10 cellular contexts compared by ENCODE assay signal in the genomic region with DNA sequence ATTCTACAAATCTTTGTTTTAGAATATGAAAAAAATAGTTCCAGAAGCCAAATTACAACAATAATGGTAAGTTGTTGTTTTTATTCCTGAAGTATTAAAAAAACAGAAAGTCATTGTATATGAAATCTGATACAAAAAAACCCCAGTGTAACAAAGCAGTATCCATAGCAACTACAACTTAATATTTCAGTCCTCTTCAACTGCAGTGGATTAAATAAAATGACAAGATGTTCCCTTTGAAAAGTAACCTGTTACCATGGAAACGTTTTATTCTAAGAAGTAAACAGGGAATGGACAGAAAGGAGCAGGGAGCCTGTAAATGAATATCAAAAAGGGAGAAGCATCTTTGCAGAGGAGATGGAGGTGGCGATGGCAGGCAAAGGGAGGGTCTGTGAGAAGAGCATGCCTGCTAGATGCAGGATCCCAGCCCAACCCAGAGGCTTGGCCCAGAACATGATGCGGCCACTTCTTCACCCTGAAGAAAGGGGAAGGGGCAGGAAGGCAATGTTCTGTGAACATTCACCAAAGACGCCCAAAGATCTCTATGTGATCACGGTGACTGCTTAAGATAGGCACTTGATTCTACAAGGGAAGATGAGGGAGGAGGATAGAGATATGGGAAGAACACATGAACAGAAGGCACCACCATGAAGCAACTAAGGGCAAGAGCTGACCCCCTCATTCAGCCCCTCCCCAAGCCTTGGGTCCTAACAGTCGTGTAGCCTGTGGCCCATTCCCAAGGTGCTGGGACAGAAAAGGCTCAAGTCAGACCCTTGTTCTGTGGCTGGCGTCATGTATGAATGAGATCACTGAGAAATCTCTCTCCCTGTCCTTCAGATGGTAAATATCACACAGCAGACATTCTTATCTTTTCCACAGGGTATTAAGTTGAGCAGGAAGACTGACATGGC.
DNase-seq lines count a peak whose midpoint lies in the region; ATAC-seq and TF ChIP-seq lines count a peak whose summit lies in the region.
"Had no signal": no experiment of that assay in that cellular context is flagged by ENCODE, and none has a peak within 500 bp of the region (broad histone marks: within the 10 kb centered on the region; RNA-seq: fewer than 3 reads in every experiment).

No MANE protein-coding gene starts in this region.

- H3K27ac ChIP-seq in RWPE1, result peak overlapping the region; percentile 18; the same call in 1 of the 2 replicates
- peak overlapping the region in 3 of 4 donors; percentile 19 to 53 (median 51) for H3K27ac ChIP-seq in esophagus squamous epithelium
- H3K27ac ChIP-seq: foreskin keratinocyte had no signal

- no peak overlapping the region for H3K4me3 Mint-ChIP-seq in osteocyte (ENCODE audit: unreplicated experiment)
- H3K4me3 Mint-ChIP-seq in effector memory CD8-positive, alpha-beta T cell, result no peak overlapping the region
- H3K4me3 Mint-ChIP-seq in stimulated activated naive CD8-positive, alpha-beta T cell treated with anti-CD3 and anti-CD28 coated beads, Interleukin-15, amount 100 ng/mL, for 72 hours, result no peak overlapping the region

- no peaks in the 10 kb centered on the region for H3K27me3 ChIP-seq in esophagus squamous epithelium
- H3K27me3 ChIP-seq: foreskin keratinocyte had no signal

- 72 to 75% methylated on average over 7 of the region's 7 CpGs for WGBS in esophagus squamous epithelium, 2 donors

- peak overlapping the region; percentile 95 for H3K27ac Mint-ChIP-seq in osteocyte (ENCODE audit: unreplicated experiment)
- H3K27ac Mint-ChIP-seq in effector memory CD8-positive, alpha-beta T cell, result peak overlapping the region in 1 of 2 donors; percentile 47
- peak overlapping the region in 1 of 2 donors; percentile 28 for H3K27ac Mint-ChIP-seq in stimulated activated naive CD8-positive, alpha-beta T cell treated with anti-CD3 and anti-CD28 coated beads, Interleukin-15, amount 100 ng/mL, for 72 hours

- no peak for ATAC-seq in GM21825 (IDR thresholded peaks at IDR 0.05; ENCODE audit: unreplicated experiment)
- no peak for ATAC-seq in effector memory CD8-positive, alpha-beta T cell (replicated peaks)
- ATAC-seq in stimulated activated naive CD8-positive, alpha-beta T cell treated with anti-CD3 and anti-CD28 coated beads, Interleukin-15, amount 100 ng/mL, for 72 hours, result no peak
- ATAC-seq: foreskin keratinocyte had no signal

- H3K4me1 ChIP-seq in esophagus squamous epithelium, result peaks cover 0 to 36% (median 0%) of the 10 kb centered on the region in 3 donors
- H3K4me1 ChIP-seq: foreskin keratinocyte had no signal

- DNase-seq in ELR (ENCODE audit: low read depth) (peak; percentile 22), RWPE1 (ENCODE audit: low spot score) (no peak), esophagus squamous epithelium (lab: John Stamatoyannopoulos, UW) (no peak), osteocyte (ENCODE audit: extremely low spot score, unreplicated experiment) (no peak), SHP77 treated with DMSO at 0.1 percent for 48 hours (lab: John Stamatoyannopoulos, UW) (no peak)
- DNase-seq in effector memory CD8-positive, alpha-beta T cell, result no peak
- DNase-seq in stimulated activated naive CD8-positive, alpha-beta T cell treated with anti-CD3 and anti-CD28 coated beads, Interleukin-15, amount 100 ng/mL, for 72 hours, result no peak
- DNase-seq: foreskin keratinocyte, T1000 had no signal

- H3K9me3 ChIP-seq in esophagus squamous epithelium, result no peaks in the 10 kb centered on the region

- intact Hi-C loops in esophagus squamous epithelium (cut with DNase I), result no loop called here

- H3K27me3 Mint-ChIP-seq in osteocyte (ENCODE audit: unreplicated experiment), result no peaks in the 10 kb centered on the region
- H3K27me3 Mint-ChIP-seq in effector memory CD8-positive, alpha-beta T cell, result no peaks in the 10 kb centered on the region
- no peaks in the 10 kb centered on the region for H3K27me3 Mint-ChIP-seq in stimulated activated naive CD8-positive, alpha-beta T cell treated with anti-CD3 and anti-CD28 coated beads, Interleukin-15, amount 100 ng/mL, for 72 hours

- no peak for TF ChIP-seq POLR2A in esophagus squamous epithelium (IDR thresholded peaks at IDR 0.05)

- H3K9me3 Mint-ChIP-seq in osteocyte (ENCODE audit: unreplicated experiment), result no peaks in the 10 kb centered on the region
- no peaks in the 10 kb centered on the region for H3K9me3 Mint-ChIP-seq in effector memory CD8-positive, alpha-beta T cell
- H3K9me3 Mint-ChIP-seq in stimulated activated naive CD8-positive, alpha-beta T cell treated with anti-CD3 and anti-CD28 coated beads, Interleukin-15, amount 100 ng/mL, for 72 hours, result no peaks in the 10 kb centered on the region

- peaks cover 4% of the 10 kb centered on the region for H3K36me3 Mint-ChIP-seq in osteocyte (ENCODE audit: unreplicated experiment)
- H3K36me3 Mint-ChIP-seq in effector memory CD8-positive, alpha-beta T cell (ENCODE audit: insufficient read depth), result peaks cover 5% of the 10 kb centered on the region

- no peak overlapping the region for H3K4me3 ChIP-seq in esophagus squamous epithelium

- CTCF ChIA-PET in RWPE1 (lab: Yijun Ruan, JAX), result no interaction called here

- peaks cover 28% of the 10 kb centered on the region for H3K4me1 Mint-ChIP-seq in osteocyte (ENCODE audit: unreplicated experiment)
- H3K4me1 Mint-ChIP-seq in effector memory CD8-positive, alpha-beta T cell (ENCODE audit: low read depth in 2 of 2), result peaks cover 9 to 35% of the 10 kb centered on the region in 2 donors
- peaks cover 47% of the 10 kb centered on the region for H3K4me1 Mint-ChIP-seq in stimulated activated naive CD8-positive, alpha-beta T cell treated with anti-CD3 and anti-CD28 coated beads, Interleukin-15, amount 100 ng/mL, for 72 hours

- H3K36me3 ChIP-seq in esophagus squamous epithelium, result peaks cover 0 to 9% (median 0%) of the 10 kb centered on the region in 3 donors

- TF ChIP-seq CTCF in RWPE1 (conservative IDR thresholded peaks at IDR 0.05; ENCODE audit: low read depth), result no peak
- no peak for TF ChIP-seq CTCF in esophagus squamous epithelium (IDR thresholded peaks at IDR 0.05)
- TF ChIP-seq CTCF in osteocyte (IDR thresholded peaks at IDR 0.05), result no peak

- POLR2A ChIA-PET in RWPE1 (lab: Yijun Ruan, JAX; ENCODE audit: low non-redundant PET), result no interaction called here
